4 cellular contexts compared by ENCODE assay signal in genomic region chr2:227148106-227148505, GRCh38.
TF ChIP-seq lines count a peak whose summit lies in the region.

No MANE protein-coding gene starts in this region.

TF ChIP-seq in SK-N-SH treated with all-trans-retinoic acid at 6 μM for 48 hours, 23 proteins besides CTCF, POLR2A, EP300 and RAD21:
- no peak for TF ChIP-seq ZFP30 (CRISPR knock-in tag; IDR thresholded peaks at IDR 0.05)
- no peak for TF ChIP-seq POU6F1 (CRISPR knock-in tag; IDR thresholded peaks at IDR 0.05; ENCODE audit: borderline replicate concordance, low read depth)
- TF ChIP-seq ZNF8 (CRISPR knock-in tag; IDR thresholded peaks at IDR 0.05) = peak; percentile 95
- TF ChIP-seq TOX (CRISPR knock-in tag; IDR thresholded peaks at IDR 0.05; ENCODE audit: borderline replicate concordance) = no peak

TF ChIP-seq in SK-N-SH, 30 proteins besides CTCF, POLR2A, EP300 and RAD21:
- TF ChIP-seq ELF1 (IDR thresholded peaks at IDR 0.05) = no peak
- TF ChIP-seq USF2 (IDR thresholded peaks at IDR 0.05; ENCODE audit: borderline replicate concordance, low read depth, low read length) = no peak
- TF ChIP-seq FOXM1 (IDR thresholded peaks at IDR 0.05; ENCODE audit: low read depth) = no peak
- TF ChIP-seq JUND (IDR thresholded peaks at IDR 0.05) = no peak
- TF ChIP-seq TAF1 (IDR thresholded peaks at IDR 0.05; ENCODE audit: borderline replicate concordance, low read depth, low read length) = no peak
- TF ChIP-seq TEAD4 (IDR thresholded peaks at IDR 0.05; ENCODE audit: borderline replicate concordance, insufficient read depth) = no peak
- no peak for TF ChIP-seq MAX (IDR thresholded peaks at IDR 0.05; ENCODE audit: low read depth)
- TF ChIP-seq SIN3A (IDR thresholded peaks at IDR 0.05; ENCODE audit: borderline replicate concordance, low read depth, low read length) = no peak
- TF ChIP-seq MEF2A (IDR thresholded peaks at IDR 0.05; ENCODE audit: borderline replicate concordance, low read depth) = no peak
- no peak for TF ChIP-seq NFIC (IDR thresholded peaks at IDR 0.05; ENCODE audit: borderline replicate concordance)
- no peak for TF ChIP-seq GABPA (IDR thresholded peaks at IDR 0.05; ENCODE audit: low read depth)
- no peak for TF ChIP-seq POLR2AphosphoS5 (IDR thresholded peaks at IDR 0.05; ENCODE audit: low read depth, low read length)
- TF ChIP-seq NRF1 (IDR thresholded peaks at IDR 0.05; ENCODE audit: low read depth, low read length) = no peak
- no peak for TF ChIP-seq MXI1 (IDR thresholded peaks at IDR 0.05; ENCODE audit: low read depth, low read length)
- TF ChIP-seq EZH2phosphoT487 (IDR thresholded peaks at IDR 0.05; ENCODE audit: borderline replicate concordance, low read depth) = no peak
- TF ChIP-seq FOXJ3 (CRISPR knock-in tag; IDR thresholded peaks at IDR 0.05) = no peak
- no peak for TF ChIP-seq CHD2 (IDR thresholded peaks at IDR 0.05; ENCODE audit: low read length, partially characterized antibody)
- TF ChIP-seq RCOR1 (IDR thresholded peaks at IDR 0.05; ENCODE audit: low read length) = no peak
- no peak for TF ChIP-seq PBX3 (IDR thresholded peaks at IDR 0.05)

TF ChIP-seq in HEK293, 187 proteins besides CTCF, POLR2A, EP300 and RAD21:
- TF ChIP-seq ZNF146 (tag by site-specific recombination; IDR thresholded peaks at IDR 0.05) (peak; percentile 59; the same call in 1 of the 2 replicates), GFI1B (tag by site-specific recombination; IDR thresholded peaks at IDR 0.05) (no peak)

TF ChIP-seq in K562, 482 proteins besides CTCF, POLR2A, EP300 and RAD21:
- TF ChIP-seq ZNF146 (CRISPR knock-in tag; IDR thresholded peaks at IDR 0.05; ENCODE audit: unreplicated experiment) = peak; percentile 55
- TF ChIP-seq NKRF (IDR thresholded peaks at IDR 0.05; ENCODE audit: borderline replicate concordance) = no peak
- TF ChIP-seq MXD1 (CRISPR knock-in tag; IDR thresholded peaks at IDR 0.05; ENCODE audit: borderline replicate concordance, poor library complexity, severe bottlenecking) = no peak
- no peak for TF ChIP-seq ZC3H11A (IDR thresholded peaks at IDR 0.05; ENCODE audit: low read depth, low read length)
- no peak for TF ChIP-seq KLF13 (tag; IDR thresholded peaks at IDR 0.05; ENCODE audit: borderline replicate concordance, low read depth)
- TF ChIP-seq RBM25 (IDR thresholded peaks at IDR 0.05; ENCODE audit: low read depth, low read length, severe bottlenecking) = peak; percentile 37
